ENCODE assay signal across 8 cellular contexts in genomic region chr7:134690016-134690415, GRCh38. TPM values are rescaled to one million over a fixed set of nuclear protein-coding genes. Genes with fewer than 3 reads are reported as not detected.
DNase-seq lines count a peak whose midpoint lies in the region; ATAC-seq lines count a peak whose summit lies in the region.

No MANE protein-coding gene starts in this region.

- ATAC-seq in HG03565 (IDR thresholded peaks at IDR 0.05; ENCODE audit: unreplicated experiment) = no peak
- no peak for ATAC-seq in HG02885 (IDR thresholded peaks at IDR 0.05; ENCODE audit: poor library complexity, unreplicated experiment)
- no peak for ATAC-seq in HG02840 (IDR thresholded peaks at IDR 0.05; ENCODE audit: low FRiP score, unreplicated experiment)

- peak; percentile 56 for DNase-seq in GM04503 (ENCODE audit: low read depth)
- DNase-seq in RKO (ENCODE audit: low spot score) = peak; percentile 35
- peak; percentile 55 for DNase-seq in fibroblast of the conjunctiva (ENCODE audit: low read depth)
- peak; percentile 37 for DNase-seq in renal cortical epithelial cell (ENCODE audit: low read depth)
- no peak for DNase-seq in activated effector memory CD4-positive, alpha-beta T cell treated with anti-CD3 and anti-CD28 coated beads, Interleukin-2, amount 50 U/mL, for 16 hours

RNA-seq across cellular contexts. Expression of gene BPGM, which starts 43.4 kb away (rescaled TPM):
- total RNA-seq in renal cortical epithelial cell = 45.8 and 118 TPM in 2 replicates
